Comparison of ENCODE assay signal across 8 cellular contexts in the genomic region with DNA sequence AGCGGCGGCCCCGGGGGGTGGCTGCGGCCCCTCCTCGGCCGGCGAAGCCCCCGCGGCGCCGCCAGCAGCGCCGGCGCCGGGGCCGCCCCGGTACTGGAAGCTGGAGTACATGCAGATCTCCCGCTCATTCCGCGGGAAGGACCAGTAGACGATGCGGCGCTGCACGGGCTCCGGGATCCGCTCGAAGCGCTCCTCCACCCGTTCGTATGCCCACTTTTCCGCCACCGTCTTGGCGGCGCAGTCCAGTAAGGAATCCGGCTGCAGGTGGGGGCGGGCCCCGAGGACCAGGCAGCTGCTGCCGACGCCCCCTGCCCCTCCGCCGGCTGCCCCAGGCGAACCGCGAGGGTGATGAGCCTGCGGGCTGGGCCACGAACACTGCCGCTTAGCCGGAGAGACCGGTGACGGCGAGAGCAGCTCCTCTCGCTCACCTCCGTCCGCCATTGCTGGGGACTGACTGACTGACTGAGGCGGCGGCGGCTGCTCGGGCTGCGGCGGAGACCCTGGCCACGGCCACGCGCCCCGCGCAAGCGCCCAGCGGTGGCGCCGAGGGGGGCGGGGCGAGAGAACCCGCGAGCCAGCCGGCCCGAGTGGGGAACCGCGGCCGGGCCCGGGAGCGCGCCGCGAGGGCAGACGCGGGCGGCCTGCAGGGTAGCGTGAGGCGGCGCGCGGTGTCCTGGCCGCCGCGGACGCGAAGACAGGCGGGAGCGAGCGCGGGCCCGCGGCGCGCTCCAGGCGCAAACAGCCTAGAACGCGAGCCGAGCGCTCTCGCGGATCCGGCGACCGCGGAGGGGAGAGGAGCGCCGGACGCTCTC. TPM values are rescaled to one million over a fixed set of nuclear protein-coding genes. Genes with fewer than 3 reads are reported as not detected.
DNase-seq lines count a peak whose midpoint lies in the region; ATAC-seq, FAIRE-seq and TF ChIP-seq lines count a peak whose summit lies in the region.

A gene (minus strand): TSS at position 696 of the 812 bp plus-strand sequence. CDS start 255 bp downstream, at position 441.

- DNase-seq in DMS79 (lab: John Stamatoyannopoulos, UW) (peak; percentile 17), H54 (ENCODE audit: insufficient read length, low spot score) (peak; percentile 66), NCI-H1930 (lab: John Stamatoyannopoulos, UW) (peak; percentile 22 to 71), colonic mucosa (peak; percentile 60), left colon (peak; percentile 44 to 76)
- peak; percentile 66 for DNase-seq in activated CD4-positive, alpha-beta T cell treated with anti-CD3 and anti-CD28 coated beads for 48 hours
- peak in 3 of 4 experiments; percentile 17 to 44 (median 36) for DNase-seq in stimulated activated CD4-positive, alpha-beta T cell treated with anti-CD3 and anti-CD28 coated beads, Interleukin-1b, Interleukin-23, amount 100 ng/mL, for 24 hours (ENCODE audit: low read depth in 4 of 4, low spot score in 1 of 4)

- H3K9me3 ChIP-seq in colonic mucosa = no peaks in the 10 kb centered on the region

- peak within 1 kb of the TSS; percentile 85 for H3K4me3 ChIP-seq in colonic mucosa

- peak within 1 kb of the TSS; percentile 79 to 85 for H3K9ac ChIP-seq in colonic mucosa (ENCODE audit: low read depth in 2 of 2, low read length in 2 of 2)

- ATAC-seq in left colon (peak; percentile 75), GM21515 (IDR thresholded peaks at IDR 0.05; ENCODE audit: unreplicated experiment) (no peak)

- peak within 1 kb of the TSS; percentile 91 for H3K27ac ChIP-seq in colonic mucosa

- H3K27me3 ChIP-seq in colonic mucosa = no peaks in the 10 kb centered on the region

- no peaks in the 10 kb centered on the region for H3K4me1 ChIP-seq in colonic mucosa

- no peaks in the 10 kb centered on the region for H3K36me3 ChIP-seq in colonic mucosa

- TF ChIP-seq POLR2A in H54 (IDR thresholded peaks at IDR 0.05; ENCODE audit: low read depth, low read length) = peak; percentile 25; the same call in 1 of the 2 replicates

- no peak for FAIRE-seq in H54 (lab: Jason Lieb, UNC)

- intact Hi-C loops in colonic mucosa (cut with DNase I) = no loop called here
- intact Hi-C loops in left colon (cut with DNase I, micrococcal nuclease) = no loop called here

- no peak for TF ChIP-seq CTCF in colonic mucosa (IDR thresholded peaks at IDR 0.05)

RNA-seq across cellular contexts. Expression of the gene that starts here (rescaled TPM):
- total RNA-seq in colonic mucosa (1 to 10 TPM; 9.0 to 9.7 TPM), left colon (10 to 100 TPM in 1 of 2 donors, 1 to 10 TPM in 1; 8.6 to 11.1 TPM)
